8 cellular contexts compared by ENCODE assay signal in the genomic region with DNA sequence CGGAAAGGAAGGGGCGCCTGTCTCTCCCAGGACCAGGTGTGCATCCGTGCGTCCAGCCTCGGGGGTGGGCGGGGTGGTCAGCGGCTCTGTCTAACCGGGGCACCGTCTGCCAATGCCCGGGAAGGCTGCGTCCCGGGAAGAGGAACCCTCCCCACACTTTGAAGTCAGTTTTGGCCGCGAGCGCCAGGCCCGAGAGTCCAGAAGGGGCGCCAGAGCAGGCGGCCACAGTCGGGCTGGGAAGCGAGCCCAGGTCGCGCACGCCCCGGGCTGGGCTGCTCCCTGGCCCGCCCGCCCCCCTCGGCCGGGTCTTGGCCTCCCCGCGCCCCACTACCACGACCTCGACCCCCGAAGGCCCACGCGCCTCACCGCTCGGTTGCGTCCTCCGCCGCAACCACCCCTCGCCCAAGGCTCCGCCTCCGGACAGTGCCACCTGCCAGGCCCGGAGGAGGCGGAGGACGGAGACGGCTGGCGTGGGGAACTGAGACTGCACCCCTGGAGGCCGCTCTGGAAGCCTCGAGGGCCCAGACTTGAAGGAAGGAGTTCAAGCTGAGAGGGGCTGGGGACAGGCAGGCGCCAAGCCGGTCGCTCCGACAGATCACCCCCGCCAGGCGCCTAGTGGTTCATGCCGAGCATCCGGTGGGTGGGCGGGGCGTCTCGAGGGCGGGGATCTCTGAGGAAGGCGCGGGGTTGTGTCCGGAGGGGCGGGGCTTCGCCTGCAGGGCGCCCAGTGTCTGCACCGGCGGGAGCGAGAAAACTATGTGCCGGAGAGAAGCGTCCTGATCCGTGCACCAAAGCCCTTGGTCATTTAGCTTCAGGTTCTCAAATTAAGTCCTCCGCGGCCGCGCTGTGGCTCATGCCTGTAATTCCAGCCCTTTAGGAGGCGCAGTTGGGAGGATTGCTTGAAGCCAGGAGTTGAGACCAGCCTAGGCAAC. TPM values are rescaled to one million over a fixed set of nuclear protein-coding genes. Genes with fewer than 3 reads are reported as not detected.
DNase-seq lines count a peak whose midpoint lies in the region; ATAC-seq and TF ChIP-seq lines count a peak whose summit lies in the region.

A gene (minus strand): TSS at position 404 of the 932 bp plus-strand sequence. CDS start 1,093 bp downstream, outside the sequence.

- peak within 1 kb of the TSS; percentile 97 for H3K27ac ChIP-seq in C4-2B
- H3K27ac ChIP-seq in left lung: peak within 1 kb of the TSS; percentile 97 to 99

- H3K9me3 ChIP-seq in left lung: no peaks in the 10 kb centered on the region

- DNase-seq in NCI-H69 (lab: John Stamatoyannopoulos, UW) (peak; percentile 98), dedifferentiated amniotic fluid mesenchymal stem cell (ENCODE audit: extremely low spot score) (peak; percentile 86), left lung (peak; percentile 98 to 100)
- peak; percentile 96 for DNase-seq in activated CD4-positive, alpha-beta T cell treated with anti-CD3 and anti-CD28 coated beads, Interleukin-2, amount 50 U/mL, for 1 hour
- peak; percentile 95 to 96 for DNase-seq in stimulated activated CD4-positive, alpha-beta T cell treated with anti-CD3 and anti-CD28 coated beads, Interleukin-2, amount 100 ng/mL, for 48 hours

- peak; percentile 60 for TF ChIP-seq CTCF in C4-2B (conservative IDR thresholded peaks at IDR 0.05)
- TF ChIP-seq CTCF in left lung (IDR thresholded peaks at IDR 0.05): peak in 1 of 2 donors; percentile 10

- H3K36me3 ChIP-seq in left lung: peaks cover 0 to 9% of the 10 kb centered on the region in 2 donors

- peaks cover 12 to 67% of the 10 kb centered on the region in 2 donors for H3K4me1 ChIP-seq in left lung

- H3K27me3 ChIP-seq in left lung: no peaks in the 10 kb centered on the region

- H3K4me3 ChIP-seq in left lung: peak within 1 kb of the TSS; percentile 85 to 86

- peak; percentile 71 for ATAC-seq in GM19328 (IDR thresholded peaks at IDR 0.05; ENCODE audit: unreplicated experiment)
- peak; percentile 65 for ATAC-seq in HG03521 (IDR thresholded peaks at IDR 0.05; ENCODE audit: unreplicated experiment)
- peak; percentile 93 for ATAC-seq in left lung

- intact Hi-C loops in left lung (cut with DNase I): no loop called here

RNA-seq across cellular contexts. Expression of the gene that starts here (rescaled TPM):
- total RNA-seq in left lung: 10 to 100 TPM; 22.5 to 24.7 TPM

Comparison
In these comparisons a context has a peak if more than half of its experiments do, and no peak if none do; other contexts are left out.
1. Peak in every context shown above with its lines: DNase-seq, ATAC-seq, H3K4me3 ChIP-seq and H3K27ac ChIP-seq.